Comparison of ENCODE assay signal across 23 cellular contexts in genomic region chr17:3039748-3040147, GRCh38. TPM values are rescaled to one million over a fixed set of nuclear protein-coding genes. Genes with fewer than 3 reads are reported as not detected.
DNase-seq lines count a peak whose midpoint lies in the region; ATAC-seq and TF ChIP-seq lines count a peak whose summit lies in the region.
"Had no signal": no experiment of that assay in that cellular context is flagged by ENCODE, and none has a peak within 500 bp of the region (broad histone marks: within the 10 kb centered on the region; RNA-seq: fewer than 3 reads in every experiment).

No MANE protein-coding gene starts in this region.

- H3K9me3 Mint-ChIP-seq in stimulated activated naive CD8-positive, alpha-beta T cell treated with anti-CD3 and anti-CD28 coated beads, Interleukin-15, amount 100 ng/mL, for 72 hours = peaks cover 5 to 25% of the 10 kb centered on the region in 2 donors
- peaks cover 0 to 2% of the 10 kb centered on the region in 2 donors for H3K9me3 Mint-ChIP-seq in effector memory CD8-positive, alpha-beta T cell
- H3K9me3 Mint-ChIP-seq in WTC11 = peaks cover 26% of the 10 kb centered on the region

- intact Hi-C loops in adrenal gland (cut with DNase I) = no loop called here

- H3K27ac Mint-ChIP-seq in stimulated activated naive CD8-positive, alpha-beta T cell treated with anti-CD3 and anti-CD28 coated beads, Interleukin-15, amount 100 ng/mL, for 72 hours = no peak overlapping the region
- H3K27ac Mint-ChIP-seq in effector memory CD8-positive, alpha-beta T cell = peak overlapping the region in 1 of 2 donors; percentile 13
- H3K27ac Mint-ChIP-seq in WTC11 = no peak overlapping the region
- H3K27ac Mint-ChIP-seq: activated CD8-positive, alpha-beta T cell treated with anti-CD3 and anti-CD28 coated beads for 36 hours had no signal

- H3K9me3 ChIP-seq in adrenal gland (replicated peaks in 1 of 3) = no peaks in the 10 kb centered on the region
- H3K9me3 ChIP-seq: gastrocnemius medialis had no signal

- H3K4me1 Mint-ChIP-seq in stimulated activated naive CD8-positive, alpha-beta T cell treated with anti-CD3 and anti-CD28 coated beads, Interleukin-15, amount 100 ng/mL, for 72 hours = no peaks in the 10 kb centered on the region
- H3K4me1 Mint-ChIP-seq in effector memory CD8-positive, alpha-beta T cell (ENCODE audit: low read depth in 2 of 2) = peaks cover 5 to 14% of the 10 kb centered on the region in 2 donors
- no peaks in the 10 kb centered on the region for H3K4me1 Mint-ChIP-seq in WTC11

- CTCF ChIA-PET in WTC11 (lab: Charles Lee) = interaction anchor here (0.6 to 2.0 kb wide), 3 partner anchors 9 to 806 kb away, joined by 3 to 10 read pairs (median 4); partner anchors contain the start of gene NCBP3

- no peak for DNase-seq in stimulated activated naive CD8-positive, alpha-beta T cell treated with anti-CD3 and anti-CD28 coated beads, Interleukin-15, amount 100 ng/mL, for 72 hours
- no peak for DNase-seq in stimulated activated naive CD8-positive, alpha-beta T cell treated with anti-CD3 and anti-CD28 coated beads, Interleukin-15, Interleukin-2, amounts not matched to agents 100 U/mL and 50 U/mL, for 24 hours
- DNase-seq in NCI-H2171 treated with DMSO at 0.1 percent for 48 hours (lab: John Stamatoyannopoulos, UW) = peak; percentile 72
- no peak for DNase-seq in effector memory CD8-positive, alpha-beta T cell
- DNase-seq in adrenal gland = no peak
- DNase-seq in WTC11 (ENCODE audit: low spot score) = no peak
- no peak for DNase-seq in nucleus accumbens (lab: John Stamatoyannopoulos, UW)
- DNase-seq in H7 = no peak
- DNase-seq: activated CD8-positive, alpha-beta T cell treated with anti-CD3 and anti-CD28 coated beads for 36 hours; COR-L47; dermis blood vessel endothelial cell; gastrocnemius medialis; NCI-H1092 treated with DMSO at 0.1 percent for 48 hours; occipital lobe; stomach; upper lobe of left lung; WERI-Rb-1 had no signal

- no peaks in the 10 kb centered on the region for H3K4me1 ChIP-seq in adrenal gland (replicated peaks in 1 of 2)
- H3K4me1 ChIP-seq: gastrocnemius medialis, stomach, upper lobe of left lung had no signal

- no peak overlapping the region for H3K4me3 Mint-ChIP-seq in stimulated activated naive CD8-positive, alpha-beta T cell treated with anti-CD3 and anti-CD28 coated beads, Interleukin-15, amount 100 ng/mL, for 72 hours
- no peak overlapping the region for H3K4me3 Mint-ChIP-seq in effector memory CD8-positive, alpha-beta T cell
- no peak overlapping the region for H3K4me3 Mint-ChIP-seq in WTC11
- H3K4me3 Mint-ChIP-seq: activated CD8-positive, alpha-beta T cell treated with anti-CD3 and anti-CD28 coated beads for 36 hours had no signal

- no peak overlapping the region for H3K27ac ChIP-seq in adrenal gland
- H3K27ac ChIP-seq: epithelial cell of prostate, gastrocnemius medialis, stomach, upper lobe of left lung had no signal

- H3K36me3 ChIP-seq in adrenal gland (replicated peaks in 1 of 2) = no peaks in the 10 kb centered on the region
- peaks cover 3% of the 10 kb centered on the region; the same call in 1 of the 2 replicates for H3K36me3 ChIP-seq in H7 (replicated peaks; ENCODE audit: control insufficient read depth, insufficient read depth, low read length)
- H3K36me3 ChIP-seq: gastrocnemius medialis, upper lobe of left lung, WERI-Rb-1 had no signal

- H3K4me3 ChIP-seq in adrenal gland (no peak overlapping the region), H7 (ENCODE audit: insufficient read depth, low read depth, low read length) (no peak overlapping the region)
- H3K4me3 ChIP-seq: gastrocnemius medialis, K562, stomach, upper lobe of left lung had no signal

- H3K27me3 Mint-ChIP-seq in stimulated activated naive CD8-positive, alpha-beta T cell treated with anti-CD3 and anti-CD28 coated beads, Interleukin-15, amount 100 ng/mL, for 72 hours = peaks cover 33% of the 10 kb centered on the region
- no peaks in the 10 kb centered on the region for H3K27me3 Mint-ChIP-seq in effector memory CD8-positive, alpha-beta T cell
- H3K27me3 Mint-ChIP-seq in WTC11 (ENCODE audit: low read depth) = peaks cover 8% of the 10 kb centered on the region

- peaks cover 40% of the 10 kb centered on the region for H3K36me3 Mint-ChIP-seq in effector memory CD8-positive, alpha-beta T cell (ENCODE audit: insufficient read depth)
- peaks cover 18% of the 10 kb centered on the region for H3K36me3 Mint-ChIP-seq in WTC11

- peak; percentile 60 for ATAC-seq in stimulated activated naive CD8-positive, alpha-beta T cell treated with anti-CD3 and anti-CD28 coated beads, Interleukin-15, amount 100 ng/mL, for 72 hours
- ATAC-seq in stimulated activated naive CD8-positive, alpha-beta T cell treated with anti-CD3 and anti-CD28 coated beads, Interleukin-15, Interleukin-2, amounts not matched to agents 100 U/mL and 50 U/mL, for 24 hours = no peak
- peak; percentile 75 for ATAC-seq in effector memory CD8-positive, alpha-beta T cell (replicated peaks)
- no peak for ATAC-seq in WTC11
- ATAC-seq: activated CD8-positive, alpha-beta T cell treated with anti-CD3 and anti-CD28 coated beads for 36 hours; gastrocnemius medialis; K562; right cardiac atrium had no signal

- H3K27me3 ChIP-seq in adrenal gland (no peaks in the 10 kb centered on the region), H7 (ENCODE audit: control insufficient read depth, insufficient read depth, low read length) (no peaks in the 10 kb centered on the region)
- H3K27me3 ChIP-seq: upper lobe of left lung had no signal

- POLR2A ChIA-PET in WTC11 (lab: Charles Lee) = interaction anchor here (0.7 kb wide), 1 partner anchor 214 kb away, joined by 6 read pairs; no protein-coding TSS in a partner anchor

- TF ChIP-seq POLR2A in adrenal gland (IDR thresholded peaks at IDR 0.05) = no peak

- WGBS in adrenal gland, 4 donors = 52 to 66% (median 60%) methylated on average over 7 of the region's 7 CpGs

- TF ChIP-seq CTCF in adrenal gland (IDR thresholded peaks at IDR 0.05) (no peak), WTC11 (IDR thresholded peaks at IDR 0.05) (no peak)

TF ChIP-seq in WTC11, 78 proteins besides CTCF, POLR2A, EP300 and RAD21 (continues in another document):
- TF ChIP-seq RORB (CRISPR knock-in tag; IDR thresholded peaks at IDR 0.05) = no peak
- TF ChIP-seq ATF6 (CRISPR knock-in tag; IDR thresholded peaks at IDR 0.05) = no peak
- no peak for TF ChIP-seq ZNF232 (CRISPR knock-in tag; IDR thresholded peaks at IDR 0.05)
- TF ChIP-seq NR1H2 (CRISPR knock-in tag; IDR thresholded peaks at IDR 0.05) = no peak
- no peak for TF ChIP-seq MLX (CRISPR knock-in tag; IDR thresholded peaks at IDR 0.05)
- TF ChIP-seq ETV6 (CRISPR knock-in tag; IDR thresholded peaks at IDR 0.05) = no peak
- TF ChIP-seq E2F1 (CRISPR knock-in tag; IDR thresholded peaks at IDR 0.05) = no peak
- TF ChIP-seq ZNF219 (CRISPR knock-in tag; IDR thresholded peaks at IDR 0.05; ENCODE audit: borderline replicate concordance) = no peak
- TF ChIP-seq MYBL2 (CRISPR knock-in tag; IDR thresholded peaks at IDR 0.05) = no peak
- no peak for TF ChIP-seq CBFB (CRISPR knock-in tag; IDR thresholded peaks at IDR 0.05; ENCODE audit: low read depth)
- TF ChIP-seq ZNF512 (CRISPR knock-in tag; IDR thresholded peaks at IDR 0.05; ENCODE audit: borderline replicate concordance) = no peak
- TF ChIP-seq NR3C1 (CRISPR knock-in tag; conservative IDR thresholded peaks at IDR 0.05; ENCODE audit: low read depth) = no peak

RNA-seq across cellular contexts. Expression of gene OR1D5, which starts 23.7 kb away (rescaled TPM):
- total RNA-seq in adrenal gland = not detected
- polyA plus RNA-seq in adrenal gland = not detected
- total RNA-seq in WTC11 (2021) = not detected in 3 replicates
- total RNA-seq in H7 (2014; rRNA removed; shearing (Covaris generic)) = not detected in 2 replicates
- total RNA-seq: activated CD8-positive, alpha-beta T cell treated with anti-CD3 and anti-CD28 coated beads for 36 hours; dermis blood vessel endothelial cell; gastrocnemius medialis; H4; K562; mucosa of gallbladder; occipital lobe; right cardiac atrium; stomach; upper lobe of left lung had no signal
- polyA plus RNA-seq: AG04450, K562, right cardiac atrium, stomach had no signal

Comparison
In these comparisons a context has a peak if more than half of its experiments do, and no peak if none do; other contexts are left out.
1. ATAC-seq: peak in stimulated activated naive CD8-positive, alpha-beta T cell treated with anti-CD3 and anti-CD28 coated beads, Interleukin-15, amount 100 ng/mL, for 72 hours (single experiment) and effector memory CD8-positive, alpha-beta T cell (single experiment); none in stimulated activated naive CD8-positive, alpha-beta T cell treated with anti-CD3 and anti-CD28 coated beads, Interleukin-15, Interleukin-2, amounts not matched to agents 100 U/mL and 50 U/mL, for 24 hours (single experiment) and WTC11 (single experiment).